Comparison of ENCODE assay signal across 29 cellular contexts in the genomic region with DNA sequence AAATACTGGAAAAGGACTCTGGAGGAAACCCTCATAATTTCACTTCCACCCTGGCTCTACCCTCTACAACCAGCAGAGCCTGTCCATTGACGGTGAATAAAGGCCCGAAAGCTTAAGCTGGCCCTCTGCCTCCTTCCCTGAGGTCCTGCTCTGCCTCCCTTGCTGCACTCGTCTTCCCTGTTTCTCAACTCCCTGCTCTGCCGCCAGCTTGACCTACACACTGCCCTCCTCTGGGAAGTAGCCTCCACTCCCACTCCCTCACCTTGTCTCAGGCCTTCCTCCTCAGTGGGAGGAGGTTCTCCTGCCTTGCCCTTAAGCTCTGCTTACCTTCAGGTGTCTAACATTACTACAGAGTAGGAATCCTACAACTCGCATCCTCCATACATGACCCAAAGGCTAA.
"Had no signal": no experiment of that assay in that cellular context is flagged by ENCODE, and none has a peak within 500 bp of the region (broad histone marks: within the 10 kb centered on the region; RNA-seq: fewer than 3 reads in every experiment).

No MANE protein-coding gene starts in this region.

- H3K9me3 ChIP-seq: ascending aorta, SJCRH30 had no signal

- H3K36me3 Mint-ChIP-seq: activated naive CD4-positive, alpha-beta T cell treated with anti-CD3 and anti-CD28 coated beads, Interleukin-2, amount 50 U/mL, for 24 hours; activated naive CD8-positive, alpha-beta T cell treated with anti-CD3 and anti-CD28 coated beads, Interleukin-2, amount 10 ng/mL, durations not matched to agents 7 days and 5 days had no signal

- H3K36me3 ChIP-seq: ascending aorta, cardiac muscle cell, SJCRH30 had no signal

- H3K27ac ChIP-seq: ascending aorta, cardiac muscle cell, SJCRH30, SK-N-MC had no signal

- H3K9me3 Mint-ChIP-seq: activated CD4-positive, alpha-beta T cell treated with anti-CD3 and anti-CD28 coated beads, Interleukin-2, amount 10 ng/mL, durations not matched to agents 7 days and 5 days; activated naive CD8-positive, alpha-beta T cell treated with anti-CD3 and anti-CD28 coated beads, Interleukin-2, amount 10 ng/mL, durations not matched to agents 7 days and 5 days; activated T-helper 2 cell treated with anti-CD3 and anti-CD28 coated beads, Interferon-gamma antibody, Interleukin-2, Interleukin-4, amounts not matched to agents 10 μg/mL and 5 μg/mL and 100 μg/mL, durations not matched to agents 14 hours and 24 hours and 36 hours; T-helper 1 cell treated with Interleukin-12 subunit alpha and Interleukin-12 subunit beta and Interleukin-4 antibody, amounts not matched to agents 30 μg/mL and 1 μg/mL, for 36 hours; T-helper 2 cell treated with Interferon-gamma antibody and Interleukin-4, amounts not matched to agents 5 μg/mL and 100 μg/mL, for 36 hours had no signal

- H3K27ac Mint-ChIP-seq: activated CD4-positive, alpha-beta T cell treated with anti-CD3 and anti-CD28 coated beads for 36 hours; activated CD4-positive, alpha-beta T cell treated with anti-CD3 and anti-CD28 coated beads, Interleukin-2, amount 10 ng/mL, durations not matched to agents 7 days and 5 days; activated CD8-positive, alpha-beta T cell treated with anti-CD3 and anti-CD28 coated beads, Interleukin-2, amount 10 ng/mL, durations not matched to agents 7 days and 5 days; activated naive CD4-positive, alpha-beta T cell treated with anti-CD3 and anti-CD28 coated beads, Interleukin-2, amount 50 U/mL, for 24 hours; activated naive CD8-positive, alpha-beta T cell treated with anti-CD3 and anti-CD28 coated beads, Interleukin-2, amount 10 ng/mL, durations not matched to agents 7 days and 5 days; activated T-cell treated with anti-CD3 and anti-CD28 coated beads, Interleukin-2, amount 50 U/mL, for 24 hours; activated T-helper 2 cell treated with anti-CD3 and anti-CD28 coated beads, Interferon-gamma antibody, Interleukin-2, Interleukin-4, amounts not matched to agents 10 μg/mL and 5 μg/mL and 100 μg/mL, durations not matched to agents 14 hours and 24 hours and 36 hours; T-helper 1 cell treated with Interleukin-12 subunit alpha and Interleukin-12 subunit beta and Interleukin-4 antibody, amounts not matched to agents 30 μg/mL and 1 μg/mL, for 36 hours; T-helper 2 cell treated with Interferon-gamma antibody and Interleukin-4, amounts not matched to agents 5 μg/mL and 100 μg/mL, for 36 hours had no signal

- H3K4me3 ChIP-seq: ascending aorta, cardiac muscle cell, SJCRH30, SK-N-MC had no signal

- H3K27me3 Mint-ChIP-seq: activated CD4-positive, alpha-beta T cell treated with anti-CD3 and anti-CD28 coated beads for 36 hours; activated CD4-positive, alpha-beta T cell treated with anti-CD3 and anti-CD28 coated beads, Interleukin-2, amount 10 ng/mL, durations not matched to agents 7 days and 5 days; activated naive CD4-positive, alpha-beta T cell treated with anti-CD3 and anti-CD28 coated beads, Interleukin-2, amount 50 U/mL, for 24 hours; activated naive CD8-positive, alpha-beta T cell treated with anti-CD3 and anti-CD28 coated beads, Interleukin-2, amount 10 ng/mL, durations not matched to agents 7 days and 5 days; activated T-cell treated with anti-CD3 and anti-CD28 coated beads, Interleukin-2, amount 50 U/mL, for 24 hours; central memory CD8-positive, alpha-beta T cell had no signal

- H3K4me3 Mint-ChIP-seq: activated CD4-positive, alpha-beta T cell treated with anti-CD3 and anti-CD28 coated beads for 36 hours; activated CD4-positive, alpha-beta T cell treated with anti-CD3 and anti-CD28 coated beads, Interleukin-2, amount 10 ng/mL, durations not matched to agents 7 days and 5 days; activated CD8-positive, alpha-beta T cell treated with anti-CD3 and anti-CD28 coated beads, Interleukin-2, amount 10 ng/mL, durations not matched to agents 7 days and 5 days; activated naive CD4-positive, alpha-beta T cell treated with anti-CD3 and anti-CD28 coated beads, Interleukin-2, amount 50 U/mL, for 24 hours; activated naive CD8-positive, alpha-beta T cell treated with anti-CD3 and anti-CD28 coated beads, Interleukin-2, amount 10 ng/mL, durations not matched to agents 7 days and 5 days; activated T-cell treated with anti-CD3 and anti-CD28 coated beads, Interleukin-2, amount 50 U/mL, for 24 hours; central memory CD8-positive, alpha-beta T cell; T-helper 1 cell treated with Interleukin-12 subunit alpha and Interleukin-12 subunit beta and Interleukin-4 antibody, amounts not matched to agents 30 μg/mL and 1 μg/mL, for 36 hours; T-helper 2 cell treated with Interferon-gamma antibody and Interleukin-4, amounts not matched to agents 5 μg/mL and 100 μg/mL, for 36 hours had no signal

- H3K4me1 ChIP-seq: ascending aorta, SJCRH30 had no signal

- H3K27me3 ChIP-seq: ascending aorta, cardiac muscle cell, SJCRH30 had no signal

- DNase-seq: activated CD4-positive, alpha-beta T cell treated with anti-CD3 and anti-CD28 coated beads for 36 hours; activated CD4-positive, alpha-beta T cell treated with anti-CD3 and anti-CD28 coated beads, Interleukin-2, amount 10 ng/mL, durations not matched to agents 7 days and 5 days; activated CD4-positive, alpha-beta T cell treated with anti-CD3 and anti-CD28 coated beads, Interleukin-2, amount 50 U/mL, for 48 hours; activated CD8-positive, alpha-beta T cell treated with anti-CD3 and anti-CD28 coated beads, Interleukin-2, amount 10 ng/mL, durations not matched to agents 7 days and 5 days; activated gamma-delta T cell; activated naive CD4-positive, alpha-beta T cell treated with Interleukin-2 at 50 U/mL for 16 hours; activated naive CD8-positive, alpha-beta T cell treated with anti-CD3 and anti-CD28 coated beads, Interleukin-2, amount 10 ng/mL, durations not matched to agents 7 days and 5 days; activated T-cell treated with anti-CD3 and anti-CD28 coated beads, Interleukin-2, amount 50 U/mL, for 24 hours; amygdala; Karpas-422; KBM-7; NCI-H1092 treated with DMSO at 0.1 percent for 48 hours; NCI-H1417; NCI-H146; NCI-H187; NCI-H2029 treated with DMSO at 0.1 percent for 48 hours; NCI-H2107; NCI-H345; NCI-H524 treated with DMSO at 0.1 percent for 48 hours; SHP77; SJCRH30 had no signal

- H3K4me1 Mint-ChIP-seq: activated CD4-positive, alpha-beta T cell treated with anti-CD3 and anti-CD28 coated beads for 36 hours; activated CD4-positive, alpha-beta T cell treated with anti-CD3 and anti-CD28 coated beads, Interleukin-2, amount 10 ng/mL, durations not matched to agents 7 days and 5 days; activated naive CD4-positive, alpha-beta T cell treated with anti-CD3 and anti-CD28 coated beads, Interleukin-2, amount 50 U/mL, for 24 hours; activated naive CD8-positive, alpha-beta T cell treated with anti-CD3 and anti-CD28 coated beads, Interleukin-2, amount 10 ng/mL, durations not matched to agents 7 days and 5 days; central memory CD8-positive, alpha-beta T cell had no signal
